18 cellular contexts compared by ENCODE assay signal in genomic region chr5:76471994-76472337, GRCh38.
DNase-seq lines count a peak whose midpoint lies in the region; ATAC-seq and TF ChIP-seq lines count a peak whose summit lies in the region.
"Had no signal": no experiment of that assay in that cellular context is flagged by ENCODE, and none has a peak within 500 bp of the region (broad histone marks: within the 10 kb centered on the region; RNA-seq: fewer than 3 reads in every experiment).

No MANE protein-coding gene starts in this region.

- POLR2A ChIA-PET in activated CD4-positive, alpha-beta memory T cell treated with anti-CD3 and anti-CD28 coated beads, Interleukin-2, amount 10 ng/mL, durations not matched to agents 7 days and 5 days (lab: Charles Lee): interaction anchor here (1.3 to 4.1 kb wide), 2 partner anchors 68 to 71 kb away, joined by 4 to 42 read pairs; partner anchors contain the start of gene IQGAP2

- no peaks in the 10 kb centered on the region for H3K9me3 Mint-ChIP-seq in activated CD4-positive, alpha-beta memory T cell treated with anti-CD3 and anti-CD28 coated beads, Interleukin-2, amount 10 ng/mL, durations not matched to agents 7 days and 5 days
- H3K9me3 Mint-ChIP-seq in immature natural killer cell: no peaks in the 10 kb centered on the region

- no peaks in the 10 kb centered on the region for H3K27me3 ChIP-seq in transverse colon
- H3K27me3 ChIP-seq: right atrium auricular region, thyroid gland had no signal

- in situ Hi-C loops in transverse colon (cut with MboI; ENCODE audit: low pct_ligation_motif_present in 1 of 4, low pct_unique_long_range_greater_than_20kb in 1 of 4, low sequenced_read_pairs in 3 of 4): no loop called here

- H3K27me3 Mint-ChIP-seq in activated CD4-positive, alpha-beta memory T cell treated with anti-CD3 and anti-CD28 coated beads, Interleukin-2, amount 10 ng/mL, durations not matched to agents 7 days and 5 days: no peaks in the 10 kb centered on the region
- peaks cover 0 to 5% (median 2%) of the 10 kb centered on the region in 3 donors for H3K27me3 Mint-ChIP-seq in immature natural killer cell (ENCODE audit: low read depth in 3 of 3)

- no peak for TF ChIP-seq POLR2A in transverse colon (IDR thresholded peaks at IDR 0.05)

- CTCF ChIA-PET in activated CD4-positive, alpha-beta memory T cell treated with anti-CD3 and anti-CD28 coated beads, Interleukin-2, amount 10 ng/mL, durations not matched to agents 7 days and 5 days (lab: Charles Lee): interaction anchor here (1.2 to 2.6 kb wide), 2 partner anchors 72 to 141 kb away, joined by 3 to 9 read pairs; no protein-coding TSS in a partner anchor

- ATAC-seq in Right ventricle myocardium inferior: no peak
- ATAC-seq in left cardiac atrium: no peak
- no peak for ATAC-seq in GM19467 (IDR thresholded peaks at IDR 0.05; ENCODE audit: unreplicated experiment)
- ATAC-seq in HG02642 (IDR thresholded peaks at IDR 0.05; ENCODE audit: poor library complexity, unreplicated experiment): no peak

- H3K27ac ChIP-seq in transverse colon: peak overlapping the region; percentile 46 to 56 (median 55)
- H3K27ac ChIP-seq: GM23248, right atrium auricular region, thyroid gland, VCaP had no signal

- peak; percentile 57 for DNase-seq in Right ventricle myocardium inferior (ENCODE audit: missing footprints)
- DNase-seq in left cardiac atrium: no peak
- no peak for DNase-seq in activated CD4-positive, alpha-beta memory T cell treated with anti-CD3 and anti-CD28 coated beads, Interleukin-2, amount 10 ng/mL, durations not matched to agents 7 days and 5 days
- no peak for DNase-seq in immature natural killer cell
- no peak for DNase-seq in transverse colon
- no peak for DNase-seq in superior temporal gyrus (ENCODE audit: extremely low spot score)
- DNase-seq: activated effector memory CD4-positive, alpha-beta T cell treated with anti-CD3 and anti-CD28 coated beads, Interleukin-2, amount 50 U/mL, for 16 hours; Calu3; GM23248; NCI-H1105; NCI-H524; occipital lobe; SW 1271; thyroid gland had no signal

- H3K4me1 Mint-ChIP-seq in activated CD4-positive, alpha-beta memory T cell treated with anti-CD3 and anti-CD28 coated beads, Interleukin-2, amount 10 ng/mL, durations not matched to agents 7 days and 5 days: peaks cover 87% of the 10 kb centered on the region
- H3K4me1 Mint-ChIP-seq in immature natural killer cell: peaks cover 91 to 100% of the 10 kb centered on the region in 2 donors

- TF ChIP-seq EP300 in transverse colon (IDR thresholded peaks at IDR 0.05; ENCODE audit: low read depth): no peak

- H3K9me3 ChIP-seq in transverse colon: no peaks in the 10 kb centered on the region
- H3K9me3 ChIP-seq: right atrium auricular region, thyroid gland had no signal

- no peaks in the 10 kb centered on the region for H3K36me3 ChIP-seq in transverse colon
- H3K36me3 ChIP-seq: right atrium auricular region, thyroid gland had no signal

- no peak overlapping the region for H3K4me3 Mint-ChIP-seq in activated CD4-positive, alpha-beta memory T cell treated with anti-CD3 and anti-CD28 coated beads, Interleukin-2, amount 10 ng/mL, durations not matched to agents 7 days and 5 days
- H3K4me3 Mint-ChIP-seq in immature natural killer cell: peak overlapping the region; percentile 9 to 59 (median 31)

- 94 to 100% methylated on average over 1 to 6 of the region's 6 CpGs for WGBS in transverse colon (ENCODE audit: low coverage in 1 of 2), 2 donors

- H3K36me3 Mint-ChIP-seq in activated CD4-positive, alpha-beta memory T cell treated with anti-CD3 and anti-CD28 coated beads, Interleukin-2, amount 10 ng/mL, durations not matched to agents 7 days and 5 days (ENCODE audit: low read depth): peaks cover 74% of the 10 kb centered on the region
- H3K36me3 Mint-ChIP-seq in immature natural killer cell: peaks cover 0 to 3% (median 0%) of the 10 kb centered on the region in 3 donors

- TF ChIP-seq CTCF in transverse colon (IDR thresholded peaks at IDR 0.05): no peak

- no peak overlapping the region for H3K4me3 ChIP-seq in transverse colon
- H3K4me3 ChIP-seq: GM23248, right atrium auricular region, thyroid gland had no signal

- peak overlapping the region; percentile 76 for H3K27ac Mint-ChIP-seq in activated CD4-positive, alpha-beta memory T cell treated with anti-CD3 and anti-CD28 coated beads, Interleukin-2, amount 10 ng/mL, durations not matched to agents 7 days and 5 days
- H3K27ac Mint-ChIP-seq in immature natural killer cell: peak overlapping the region; percentile 82 to 93 (median 92)

- intact Hi-C loops in Right ventricle myocardium inferior (cut with DNase I) (no loop called here), left cardiac atrium (cut with DNase I) (no loop called here), transverse colon (cut with DNase I; ENCODE audit: low total_unique reads) (no loop called here)

- peaks cover 5 to 53% (median 26%) of the 10 kb centered on the region in 4 donors for H3K4me1 ChIP-seq in transverse colon
- H3K4me1 ChIP-seq: right atrium auricular region had no signal
